ENCODE assay signal across 8 cellular contexts in genomic region chr3:38137615-38138346, GRCh38. TPM values are rescaled to one million over a fixed set of nuclear protein-coding genes. Genes with fewer than 3 reads are reported as not detected.
A peak's percentile ranks its signal among the peaks of the same experiment; 100 is the strongest.
DNase-seq lines count a peak whose midpoint lies in the region; ATAC-seq and TF ChIP-seq lines count a peak whose summit lies in the region.

No MANE protein-coding gene starts in this region.

- no peak for TF ChIP-seq CTCF in AG04450 (IDR thresholded peaks at IDR 0.05; ENCODE audit: low read depth, low read length)
- TF ChIP-seq CTCF in HCT116 (IDR thresholded peaks at IDR 0.05 in 2 of 3, conservative IDR thresholded peaks at IDR 0.05 in 1 of 3; ENCODE audit: borderline replicate concordance in 1 of 3, insufficient read depth in 1 of 3, low read depth in 2 of 3, low read length in 2 of 3) = peak in 2 of 3 experiments; percentile 30 to 35; a peak in 3 of 6 replicates
- TF ChIP-seq CTCF in fibroblast of pulmonary artery (IDR thresholded peaks at IDR 0.05; ENCODE audit: low read length, missing control alignments) = no peak

- H2AFZ ChIP-seq in HCT116 (ENCODE audit: low read depth, low read length, poor library complexity, severe bottlenecking) = peak overlapping the region; percentile 91

- peak overlapping the region; percentile 91 for H3K4me2 ChIP-seq in HCT116 (ENCODE audit: low read length)

- intact Hi-C loops in HCT116 (cut with micrococcal nuclease) = loop anchor here (2.0 to 10.0 kb wide), 2 partner anchors 27 to 317 kb away; partner anchors contain the start of genes ACVR2B and OXSR1
- intact Hi-C loops in posterior vena cava (cut with DNase I) = loop anchor here (1.0 to 10.0 kb wide), 2 partner anchors 14 to 107 kb away; no protein-coding TSS in a partner anchor

- peak overlapping the region; percentile 65 for H3K9ac ChIP-seq in HCT116 (ENCODE audit: low read length)

- H3K27me3 Mint-ChIP-seq in activated CD8-positive, alpha-beta T cell treated with anti-CD3 and anti-CD28 coated beads, Interleukin-2, amount 10 ng/mL, durations not matched to agents 7 days and 5 days (ENCODE audit: low read depth) = no peaks in the 10 kb centered on the region

- no peak for TF ChIP-seq POLR2A in HCT116 (IDR thresholded peaks at IDR 0.05; ENCODE audit: borderline replicate concordance, extremely low read depth, insufficient read depth, insufficient read length)

- peak overlapping the region; percentile 86 for H3K4me3 Mint-ChIP-seq in activated CD8-positive, alpha-beta T cell treated with anti-CD3 and anti-CD28 coated beads, Interleukin-2, amount 10 ng/mL, durations not matched to agents 7 days and 5 days

- H3K4me3 ChIP-seq in AG04450 (ENCODE audit: low read depth, low read length) = peak overlapping the region; percentile 85
- peak overlapping the region; percentile 87 to 91 for H3K4me3 ChIP-seq in HCT116 (replicated peaks in 1 of 2; ENCODE audit: low read depth in 1 of 2, low read length in 2 of 2)
- H3K4me3 ChIP-seq in fibroblast of pulmonary artery (replicated peaks; ENCODE audit: low read depth, low read length) = peak overlapping the region; percentile 83

- DNase-seq in AG04450 (ENCODE audit: low read depth, low spot score) (no peak), HCT116 (ENCODE audit: low read depth, low spot score) (no peak), fibroblast of pulmonary artery (ENCODE audit: low read depth) (no peak), posterior vena cava (ENCODE audit: low spot score) (peak; percentile 78), cerebellum (ENCODE audit: low spot score) (no peak)
- peak; percentile 49 for DNase-seq in activated CD8-positive, alpha-beta T cell treated with anti-CD3 and anti-CD28 coated beads, Interleukin-2, amount 10 ng/mL, durations not matched to agents 7 days and 5 days
- DNase-seq in effector CD8-positive, alpha-beta T cell (lab: John Stamatoyannopoulos, UW) = no peak

- H3K9me3 ChIP-seq in AG04450 (ENCODE audit: control insufficient read depth, insufficient read depth, low read length) (no peaks in the 10 kb centered on the region; the same call in 1 of the 2 replicates), HCT116 (ENCODE audit: control insufficient read depth in 1 of 2, insufficient read depth in 1 of 2, low read depth in 1 of 2, low read length in 2 of 2) (no peaks in the 10 kb centered on the region)

- no peaks in the 10 kb centered on the region for H4K20me1 ChIP-seq in HCT116 (ENCODE audit: insufficient read depth)

- TF ChIP-seq RAD21 in HCT116 (IDR thresholded peaks at IDR 0.05; ENCODE audit: low read depth) = no peak

- H3K9me2 ChIP-seq in HCT116 (ENCODE audit: insufficient read depth) = no peaks in the 10 kb centered on the region

- RAD21 ChIA-PET in HCT116 (lab: Charles Lee; ENCODE audit: low non-redundant PET in 1 of 2, low total read pairs in 2 of 2, uncharacterized antibody in 2 of 2, unreplicated experiment in 2 of 2) = interaction anchor here in 1 of 2 experiments (1.1 kb wide), 1 partner anchor 27 kb away, joined by 3 read pairs; the partner anchor contains the start of gene OXSR1

- POLR2A ChIA-PET in AG04450 (lab: Yijun Ruan, JAX) (interaction anchor here (1.0 to 2.2 kb wide), 5 partner anchors 10 to 119 kb away, joined by 3 to 27 read pairs (median 5); partner anchors contain the start of gene OXSR1), HCT116 (lab: Charles Lee) (interaction anchor here (0.8 to 1.4 kb wide), 5 partner anchors 10 to 27 kb away, joined by 3 to 19 read pairs (median 5); partner anchors contain the start of gene OXSR1)
- POLR2A ChIA-PET in activated CD8-positive, alpha-beta T cell treated with anti-CD3 and anti-CD28 coated beads, Interleukin-2, amount 10 ng/mL, durations not matched to agents 7 days and 5 days (lab: Charles Lee) = interaction anchor here (0.8 to 7.5 kb wide), 11 partner anchors 10 to 231 kb away, joined by 3 to 153 read pairs (median 7); partner anchors contain the start of genes DLEC1 and OXSR1

- peaks cover 68% of the 10 kb centered on the region for H3K4me1 Mint-ChIP-seq in activated CD8-positive, alpha-beta T cell treated with anti-CD3 and anti-CD28 coated beads, Interleukin-2, amount 10 ng/mL, durations not matched to agents 7 days and 5 days (ENCODE audit: low read depth)

- peaks cover 32 to 70% of the 10 kb centered on the region in 2 experiments for H3K4me1 ChIP-seq in HCT116 (ENCODE audit: control insufficient read depth in 1 of 2, insufficient read depth in 2 of 2, low read length in 2 of 2)

- H3K27me3 ChIP-seq in AG04450 (ENCODE audit: control insufficient read depth, insufficient read depth, low read length) = no peaks in the 10 kb centered on the region
- no peaks in the 10 kb centered on the region for H3K27me3 ChIP-seq in HCT116 (ENCODE audit: insufficient read depth, low read length)

- peak overlapping the region; percentile 89 for H3K27ac ChIP-seq in AG04450 (ENCODE audit: low read depth, low read length)
- peak overlapping the region; percentile 67 for H3K27ac ChIP-seq in HCT116 (ENCODE audit: low read depth, low read length)

- no peaks in the 10 kb centered on the region for H3K9me3 Mint-ChIP-seq in activated CD8-positive, alpha-beta T cell treated with anti-CD3 and anti-CD28 coated beads, Interleukin-2, amount 10 ng/mL, durations not matched to agents 7 days and 5 days (ENCODE audit: insufficient read depth)

- H3K36me3 ChIP-seq in HCT116 (ENCODE audit: control insufficient read depth in 1 of 2, insufficient read depth in 2 of 2, low read length in 2 of 2) = peaks cover 0 to 4% of the 10 kb centered on the region in 2 experiments; a peak in 1 of 4 replicates

- CTCF ChIA-PET in AG04450 (lab: Charles Lee) = interaction anchor here (0.6 to 2.6 kb wide), 5 partner anchors 110 to 343 kb away, joined by 3 to 13 read pairs (median 8); partner anchors contain the start of gene XYLB
- CTCF ChIA-PET in HCT116 (lab: Charles Lee) = interaction anchor here (1.0 to 1.6 kb wide), 3 partner anchors 21 to 27 kb away, joined by 4 to 6 read pairs (median 6); partner anchors contain the start of gene OXSR1
- CTCF ChIA-PET in activated CD8-positive, alpha-beta T cell treated with anti-CD3 and anti-CD28 coated beads, Interleukin-2, amount 10 ng/mL, durations not matched to agents 7 days and 5 days (lab: Charles Lee) = interaction anchor here (1.0 to 2.4 kb wide), 5 partner anchors 21 to 358 kb away, joined by 3 to 28 read pairs (median 7); partner anchors contain the start of genes EXOG, OXSR1 and XYLB

- peak overlapping the region; percentile 96 for H3K27ac Mint-ChIP-seq in activated CD8-positive, alpha-beta T cell treated with anti-CD3 and anti-CD28 coated beads, Interleukin-2, amount 10 ng/mL, durations not matched to agents 7 days and 5 days

- BruUV-seq in HCT116 (replicated peaks; lab: Mats Ljungman, UMichigan) = TSS peak; percentile 88

- H3K36me3 Mint-ChIP-seq in activated CD8-positive, alpha-beta T cell treated with anti-CD3 and anti-CD28 coated beads, Interleukin-2, amount 10 ng/mL, durations not matched to agents 7 days and 5 days (ENCODE audit: low read depth) = peaks cover 56% of the 10 kb centered on the region

- H3K79me2 ChIP-seq in HCT116 (ENCODE audit: insufficient read depth, low read length) = peaks cover 12% of the 10 kb centered on the region

- no peak for ATAC-seq in HCT116
- peak; percentile 3 for ATAC-seq in activated CD8-positive, alpha-beta T cell treated with anti-CD3 and anti-CD28 coated beads, Interleukin-2, amount 10 ng/mL, durations not matched to agents 7 days and 5 days
- ATAC-seq in GM21367 (IDR thresholded peaks at IDR 0.05; ENCODE audit: unreplicated experiment) = no peak

TF ChIP-seq in HCT116, 20 proteins besides CTCF, POLR2A, EP300 and RAD21 (continues in another document):
- TF ChIP-seq JUND (IDR thresholded peaks at IDR 0.05) = no peak
- no peak for TF ChIP-seq EZH2 (IDR thresholded peaks at IDR 0.05)
- TF ChIP-seq EZH2phosphoT487 (IDR thresholded peaks at IDR 0.05; ENCODE audit: borderline replicate concordance) = no peak
- TF ChIP-seq CEBPB (IDR thresholded peaks at IDR 0.05; ENCODE audit: low read depth) = no peak
- TF ChIP-seq CBX3 (IDR thresholded peaks at IDR 0.05; ENCODE audit: low read depth) = no peak
- TF ChIP-seq SRF (IDR thresholded peaks at IDR 0.05; ENCODE audit: low read depth) = no peak
- TF ChIP-seq POLR2AphosphoS5 (IDR thresholded peaks at IDR 0.05; ENCODE audit: low read depth, low read length) = no peak; the same call in 1 of the 2 replicates
- no peak for TF ChIP-seq MAX (IDR thresholded peaks at IDR 0.05)
- TF ChIP-seq FOSL1 (IDR thresholded peaks at IDR 0.05; ENCODE audit: low read depth) = no peak
- TF ChIP-seq ATF3 (IDR thresholded peaks at IDR 0.05) = no peak
- TF ChIP-seq ZNF274 (IDR thresholded peaks at IDR 0.05; ENCODE audit: low read depth, low read length) = no peak
- no peak for TF ChIP-seq YY1 (IDR thresholded peaks at IDR 0.05; ENCODE audit: extremely low read depth, insufficient replicate concordance, low read depth, low read length)

RNA-seq across cellular contexts. Expression of gene MYD88, which starts 0.7 kb away (rescaled TPM):
- 32.4 and 47.0 TPM in 2 replicates for polyA plus RNA-seq in AG04450 (2011; rRNA removed)
- 41.1 and 50.9 TPM in 2 replicates for polyA minus RNA-seq in AG04450 (2011; rRNA and poly(A)+ RNA removed)
- total RNA-seq in HCT116 (2021; ENCODE audit: unreplicated experiment) (14.8 TPM), posterior vena cava (10 to 100 TPM; 24.7 to 26.3 TPM), cerebellum (3.4 TPM)
- 14.3 and 14.4 TPM in 2 replicates for polyA plus RNA-seq in HCT116 (2012)
- total RNA-seq in activated CD8-positive, alpha-beta T cell treated with anti-CD3 and anti-CD28 coated beads, Interleukin-2, amount 10 ng/mL, durations not matched to agents 7 days and 5 days = 10 to 100 TPM; 72.5 to 78.6 TPM

RNA-seq across cellular contexts. Expression of gene ACAA1, which starts 0.9 kb away (rescaled TPM):
- polyA plus RNA-seq in AG04450 (2011; rRNA removed) = 47.6 and 50.9 TPM in 2 replicates
- polyA minus RNA-seq in AG04450 (2011; rRNA and poly(A)+ RNA removed) = 39.0 and 51.0 TPM in 2 replicates
- total RNA-seq in HCT116 (2021; ENCODE audit: unreplicated experiment) = 49.0 TPM
- polyA plus RNA-seq in HCT116 (2012) = 44.2 and 46.8 TPM in 2 replicates
- 100 to 1,000 TPM in 1 of 2 experiments, 10 to 100 TPM in 1; 99.7 to 104 TPM for total RNA-seq in activated CD8-positive, alpha-beta T cell treated with anti-CD3 and anti-CD28 coated beads, Interleukin-2, amount 10 ng/mL, durations not matched to agents 7 days and 5 days
- 10 to 100 TPM; 29.8 to 41.9 TPM for total RNA-seq in posterior vena cava
- total RNA-seq in cerebellum = 22.4 TPM

RNA-seq across cellular contexts. Expression of gene OXSR1, which starts 27.6 kb away (rescaled TPM):
- polyA plus RNA-seq in AG04450 (2011; rRNA removed) = 34.7 and 42.3 TPM in 2 replicates
- polyA minus RNA-seq in AG04450 (2011; rRNA and poly(A)+ RNA removed) = 28.7 and 34.5 TPM in 2 replicates
- total RNA-seq in HCT116 (2021; ENCODE audit: unreplicated experiment) = 35.1 TPM
- 16.8 and 18.9 TPM in 2 replicates for polyA plus RNA-seq in HCT116 (2012)
- 10 to 100 TPM; 56.9 to 60.3 TPM for total RNA-seq in activated CD8-positive, alpha-beta T cell treated with anti-CD3 and anti-CD28 coated beads, Interleukin-2, amount 10 ng/mL, durations not matched to agents 7 days and 5 days
- 10 to 100 TPM; 30.4 to 52.3 TPM for total RNA-seq in posterior vena cava
- total RNA-seq in cerebellum = 45.1 TPM

Comparison
In these comparisons a context has a peak if more than half of its experiments do, and no peak if none do; other contexts are left out.
1. DNase-seq: peak in activated CD8-positive, alpha-beta T cell treated with anti-CD3 and anti-CD28 coated beads, Interleukin-2, amount 10 ng/mL, durations not matched to agents 7 days and 5 days (single experiment) and posterior vena cava (single experiment); none in AG04450 (single experiment), HCT116 (single experiment), fibroblast of pulmonary artery (single experiment), effector CD8-positive, alpha-beta T cell (single experiment) and cerebellum (single experiment).
2. CTCF ChIP-seq: peak in HCT116 (2 of 3); none in AG04450 (single experiment) and fibroblast of pulmonary artery (single experiment).
3. Peak in every context shown above with its lines, with median percentiles within 50 percentile points of each other: H3K4me3 ChIP-seq.